ENCODE assay signal across 19 cellular contexts in the genomic region with DNA sequence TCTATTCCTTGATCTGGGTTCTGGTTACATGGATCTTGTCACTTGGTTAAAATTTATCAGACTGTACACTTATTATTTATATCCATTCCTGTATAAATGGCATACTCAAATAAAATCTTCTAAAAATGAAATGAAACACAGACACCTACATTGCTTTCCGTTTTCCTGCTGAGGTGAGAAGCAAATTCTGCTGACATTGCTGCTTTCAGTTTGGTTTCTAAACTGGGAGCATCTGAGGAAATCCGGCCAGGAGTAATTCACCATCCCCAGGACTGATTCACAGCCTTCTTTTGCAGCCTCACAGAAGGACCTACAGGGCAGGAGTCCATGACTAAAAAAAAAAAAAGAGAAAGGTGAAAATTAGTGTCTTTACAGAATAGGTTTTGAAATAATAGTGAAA.
A peak's percentile ranks its signal among the peaks of the same experiment; 100 is the strongest.
DNase-seq lines count a peak whose midpoint lies in the region; ATAC-seq, FAIRE-seq and TF ChIP-seq lines count a peak whose summit lies in the region.
"Had no signal": no experiment of that assay in that cellular context is flagged by ENCODE, and none has a peak within 500 bp of the region (broad histone marks: within the 10 kb centered on the region; RNA-seq: fewer than 3 reads in every experiment).

No MANE protein-coding gene starts in this region.

- TF ChIP-seq POLR2A in transverse colon (IDR thresholded peaks at IDR 0.05) = no peak

- in situ Hi-C loops in transverse colon (cut with MboI; ENCODE audit: low pct_ligation_motif_present in 1 of 4, low pct_unique_long_range_greater_than_20kb in 1 of 4, low sequenced_read_pairs in 3 of 4) = no loop called here

- peak; percentile 33 for ATAC-seq in left ventricle myocardium superior
- ATAC-seq: left lung had no signal

- FAIRE-seq in urothelium cell line (lab: Jason Lieb, UNC) = no peak
- FAIRE-seq: astrocyte, GM18507 had no signal

- no peaks in the 10 kb centered on the region for H3K4me1 ChIP-seq in transverse colon
- H3K4me1 ChIP-seq: left lung, suprapubic skin had no signal

- no peaks in the 10 kb centered on the region for H3K27me3 ChIP-seq in transverse colon
- H3K27me3 ChIP-seq: left lung, suprapubic skin had no signal

- TF ChIP-seq EP300 in transverse colon (IDR thresholded peaks at IDR 0.05; ENCODE audit: low read depth) = no peak

- intact Hi-C loops in left ventricle myocardium superior (cut with micrococcal nuclease) (loop anchor here (10.0 kb wide), 1 partner anchor 81 kb away; no protein-coding TSS in a partner anchor), transverse colon (cut with DNase I; ENCODE audit: low total_unique reads) (no loop called here)

- DNase-seq in A172 (ENCODE audit: low spot score) = peak; percentile 3
- DNase-seq in EH (ENCODE audit: low read depth) = peak; percentile 5
- peak; percentile 25 for DNase-seq in RPMI7951 (ENCODE audit: low read depth)
- no peak for DNase-seq in left ventricle myocardium superior
- DNase-seq in urothelium cell line (ENCODE audit: low spot score) = no peak
- DNase-seq in Ammon's horn (ENCODE audit: low spot score) = no peak
- no peak for DNase-seq in NCI-H226
- DNase-seq in transverse colon = no peak
- DNase-seq: activated CD4-positive, alpha-beta memory T cell treated with anti-CD3 and anti-CD28 coated beads, Interleukin-2, amount 10 ng/mL, durations not matched to agents 7 days and 5 days; activated CD4-positive, CD25-positive, alpha-beta regulatory T cell; activated naive CD4-positive, alpha-beta T cell treated with anti-CD3 and anti-CD28 coated beads, Interleukin-2, amount 50 U/mL, for 16 hours; CD8-positive, alpha-beta memory T cell; effector CD8-positive, alpha-beta T cell; left lung; NCI-H1694; NCI-H510A treated with DMSO at 0.1 percent for 48 hours had no signal

- WGBS in transverse colon (ENCODE audit: low coverage in 1 of 2), 2 donors = 49% methylated on average over 2 of the region's 2 CpGs; no CpG with 5 or more reads in 1 of the 2 donors

- H3K4me3 ChIP-seq in transverse colon = no peak overlapping the region
- H3K4me3 ChIP-seq: left lung, suprapubic skin had no signal

- no peaks in the 10 kb centered on the region for H3K36me3 ChIP-seq in transverse colon
- H3K36me3 ChIP-seq: left lung, suprapubic skin had no signal

- peaks cover 2 to 5% of the 10 kb centered on the region in 2 donors for H3K9me3 ChIP-seq in transverse colon

- TF ChIP-seq CTCF in transverse colon (IDR thresholded peaks at IDR 0.05) = no peak

- H3K27ac ChIP-seq in transverse colon = no peak overlapping the region
- H3K27ac ChIP-seq: left lung, suprapubic skin had no signal

Comparison
In these comparisons a context has a peak if more than half of its experiments do, and no peak if none do; other contexts are left out.
1. DNase-seq: peak in A172 (single experiment), EH (single experiment) and RPMI7951 (single experiment); none in left ventricle myocardium superior (single experiment), urothelium cell line (single experiment), Ammon's horn (single experiment), NCI-H226 (single experiment) and transverse colon (single experiment).